Comparison of ENCODE assay signal across 1 cellular context in the genomic region with DNA sequence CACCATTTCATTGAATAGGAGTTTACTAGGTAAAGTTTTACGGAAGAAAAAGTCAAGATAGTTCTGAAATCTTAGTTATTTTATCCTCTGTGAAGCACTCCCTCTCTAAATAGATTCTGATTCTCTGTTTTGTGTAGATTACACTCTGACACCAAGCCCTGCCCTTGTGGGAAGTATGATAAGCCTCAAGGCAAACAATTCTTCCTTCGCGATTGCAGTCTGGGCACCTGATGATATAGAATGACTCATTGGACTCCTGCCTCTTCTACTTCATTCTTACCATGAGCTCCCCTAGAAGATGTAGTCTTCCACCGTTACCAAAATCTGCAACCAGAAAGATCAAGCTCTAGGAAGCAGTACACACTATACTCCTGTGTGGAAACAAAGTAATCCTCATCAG.
TF ChIP-seq lines count a peak whose summit lies in the region.

No MANE protein-coding gene starts in this region.

TF ChIP-seq in K562, 482 proteins besides CTCF, POLR2A, EP300 and RAD21 (continued from another document and continues in another):
- TF ChIP-seq, protein P1, sequence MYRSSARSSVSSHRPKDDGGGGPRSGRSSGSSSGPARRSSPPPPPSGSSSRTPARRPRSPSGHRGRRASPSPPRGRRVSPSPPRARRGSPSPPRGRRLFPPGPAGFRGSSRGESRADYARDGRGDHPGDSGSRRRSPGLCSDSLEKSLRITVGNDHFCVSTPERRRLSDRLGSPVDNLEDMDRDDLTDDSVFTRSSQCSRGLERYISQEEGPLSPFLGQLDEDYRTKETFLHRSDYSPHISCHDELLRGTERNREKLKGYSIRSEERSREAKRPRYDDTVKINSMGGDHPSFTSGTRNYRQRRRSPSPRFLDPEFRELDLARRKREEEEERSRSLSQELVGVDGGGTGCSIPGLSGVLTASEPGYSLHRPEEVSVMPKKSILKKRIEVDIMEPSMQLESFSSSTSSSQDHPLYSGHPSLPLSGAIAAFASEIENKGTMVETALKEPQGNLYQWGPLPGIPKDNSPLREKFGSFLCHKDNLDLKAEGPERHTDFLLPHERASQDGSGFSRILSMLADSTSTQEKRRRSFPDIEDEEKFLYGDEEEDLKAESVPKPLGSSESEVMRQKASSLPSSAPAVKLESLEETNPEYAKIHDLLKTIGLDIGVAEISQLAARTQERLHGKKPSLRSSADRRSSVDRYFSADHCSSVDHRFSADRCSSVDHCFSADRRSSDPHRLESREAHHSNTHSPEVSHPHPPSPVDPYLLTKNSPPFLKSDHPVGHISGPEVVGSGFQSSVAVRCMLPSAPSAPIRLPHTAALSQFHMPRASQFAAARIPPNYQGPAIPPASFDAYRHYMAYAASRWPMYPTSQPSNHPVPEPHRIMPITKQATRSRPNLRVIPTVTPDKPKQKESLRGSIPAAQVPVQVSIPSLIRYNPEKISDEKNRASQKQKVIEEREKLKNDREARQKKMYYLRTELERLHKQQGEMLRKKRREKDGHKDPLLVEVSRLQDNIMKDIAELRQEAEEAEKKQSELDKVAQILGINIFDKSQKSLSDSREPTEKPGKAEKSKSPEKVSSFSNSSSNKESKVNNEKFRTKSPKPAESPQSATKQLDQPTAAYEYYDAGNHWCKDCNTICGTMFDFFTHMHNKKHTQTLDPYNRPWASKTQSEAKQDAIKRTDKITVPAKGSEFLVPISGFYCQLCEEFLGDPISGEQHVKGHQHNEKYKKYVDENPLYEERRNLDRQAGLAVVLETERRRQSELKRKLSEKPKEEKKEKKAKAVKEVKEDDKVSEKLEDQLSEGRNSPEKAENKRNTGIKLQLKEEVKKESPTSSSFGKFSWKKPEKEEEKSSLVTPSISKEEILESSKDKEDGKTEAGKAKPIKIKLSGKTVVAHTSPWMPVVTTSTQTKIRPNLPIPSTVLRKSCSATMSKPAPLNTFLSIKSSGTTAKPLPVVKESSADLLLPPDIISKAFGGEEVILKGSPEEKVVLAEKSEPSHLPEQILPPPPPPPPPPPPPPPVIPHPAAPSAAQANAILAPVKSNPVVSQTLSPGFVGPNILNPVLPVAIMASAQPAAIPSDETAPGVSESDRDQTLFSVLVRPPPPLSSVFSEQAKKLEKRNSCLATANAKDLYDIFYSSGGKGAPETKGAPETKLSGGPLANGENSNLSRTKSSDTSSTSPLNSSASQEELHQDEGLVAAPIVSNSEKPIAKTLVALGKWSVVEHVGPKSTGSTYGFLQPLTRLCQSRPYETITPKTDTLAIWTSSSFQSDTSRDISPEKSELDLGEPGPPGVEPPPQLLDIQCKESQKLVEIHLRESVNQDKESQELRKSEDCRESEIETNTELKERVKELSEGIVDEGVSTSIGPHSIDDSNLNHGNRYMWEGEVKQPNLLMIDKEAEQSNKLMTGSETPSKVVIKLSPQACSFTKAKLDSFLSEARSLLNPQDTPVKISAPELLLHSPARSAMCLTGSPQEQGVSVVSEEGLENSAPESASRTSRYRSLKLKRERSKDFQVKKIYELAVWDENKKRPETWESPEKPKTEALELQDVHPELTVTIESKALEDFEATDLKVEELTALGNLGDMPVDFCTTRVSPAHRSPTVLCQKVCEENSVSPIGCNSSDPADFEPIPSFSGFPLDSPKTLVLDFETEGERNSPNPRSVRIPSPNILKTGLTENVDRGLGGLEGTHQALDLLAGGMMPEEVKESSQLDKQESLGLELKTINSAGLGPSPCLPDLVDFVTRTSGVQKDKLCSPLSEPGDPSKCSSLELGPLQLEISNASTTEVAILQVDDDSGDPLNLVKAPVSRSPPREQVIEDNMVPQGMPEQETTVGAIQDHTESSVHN (IDR thresholded peaks at IDR 0.05; ENCODE audit: borderline replicate concordance in 1 of 2, low read depth in 1 of 2): no peak
- TF ChIP-seq FOXA1 (IDR thresholded peaks at IDR 0.05; ENCODE audit: borderline replicate concordance): no peak
- TF ChIP-seq POLR2H (tag; IDR thresholded peaks at IDR 0.05; ENCODE audit: low read depth): no peak
- TF ChIP-seq ZSCAN32 (CRISPR knock-in tag; IDR thresholded peaks at IDR 0.05): no peak
- TF ChIP-seq BDP1 (IDR thresholded peaks at IDR 0.05; ENCODE audit: insufficient read depth, insufficient read length): no peak
- TF ChIP-seq CBFA2T3 (IDR thresholded peaks at IDR 0.05): peak; percentile 88
- no peak for TF ChIP-seq POLR3G (IDR thresholded peaks at IDR 0.05; ENCODE audit: extremely low read depth, insufficient read length, insufficient replicate concordance)
- no peak for TF ChIP-seq YBX1 (IDR thresholded peaks at IDR 0.05)
- TF ChIP-seq SMARCC2 (IDR thresholded peaks at IDR 0.05; ENCODE audit: low read depth): no peak
- no peak for TF ChIP-seq DNMT1 (IDR thresholded peaks at IDR 0.05)
- no peak for TF ChIP-seq POLR3A (IDR thresholded peaks at IDR 0.05; ENCODE audit: borderline replicate concordance, extremely low read depth, insufficient read depth, insufficient read length)
- no peak for TF ChIP-seq SREBF1 (IDR thresholded peaks at IDR 0.05; ENCODE audit: borderline replicate concordance, low read depth, low read length)
- TF ChIP-seq, protein P2, sequence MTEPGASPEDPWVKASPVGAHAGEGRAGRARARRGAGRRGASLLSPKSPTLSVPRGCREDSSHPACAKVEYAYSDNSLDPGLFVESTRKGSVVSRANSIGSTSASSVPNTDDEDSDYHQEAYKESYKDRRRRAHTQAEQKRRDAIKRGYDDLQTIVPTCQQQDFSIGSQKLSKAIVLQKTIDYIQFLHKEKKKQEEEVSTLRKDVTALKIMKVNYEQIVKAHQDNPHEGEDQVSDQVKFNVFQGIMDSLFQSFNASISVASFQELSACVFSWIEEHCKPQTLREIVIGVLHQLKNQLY (CRISPR knock-in tag; conservative IDR thresholded peaks at IDR 0.05): no peak
- no peak for TF ChIP-seq RHOXF2B (CRISPR knock-in tag; conservative IDR thresholded peaks at IDR 0.05)
- no peak for TF ChIP-seq ZC3H8 (IDR thresholded peaks at IDR 0.05)
- TF ChIP-seq, protein P3, sequence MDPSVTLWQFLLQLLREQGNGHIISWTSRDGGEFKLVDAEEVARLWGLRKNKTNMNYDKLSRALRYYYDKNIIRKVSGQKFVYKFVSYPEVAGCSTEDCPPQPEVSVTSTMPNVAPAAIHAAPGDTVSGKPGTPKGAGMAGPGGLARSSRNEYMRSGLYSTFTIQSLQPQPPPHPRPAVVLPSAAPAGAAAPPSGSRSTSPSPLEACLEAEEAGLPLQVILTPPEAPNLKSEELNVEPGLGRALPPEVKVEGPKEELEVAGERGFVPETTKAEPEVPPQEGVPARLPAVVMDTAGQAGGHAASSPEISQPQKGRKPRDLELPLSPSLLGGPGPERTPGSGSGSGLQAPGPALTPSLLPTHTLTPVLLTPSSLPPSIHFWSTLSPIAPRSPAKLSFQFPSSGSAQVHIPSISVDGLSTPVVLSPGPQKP (CRISPR knock-in tag; IDR thresholded peaks at IDR 0.05): no peak
- TF ChIP-seq, protein P4, sequence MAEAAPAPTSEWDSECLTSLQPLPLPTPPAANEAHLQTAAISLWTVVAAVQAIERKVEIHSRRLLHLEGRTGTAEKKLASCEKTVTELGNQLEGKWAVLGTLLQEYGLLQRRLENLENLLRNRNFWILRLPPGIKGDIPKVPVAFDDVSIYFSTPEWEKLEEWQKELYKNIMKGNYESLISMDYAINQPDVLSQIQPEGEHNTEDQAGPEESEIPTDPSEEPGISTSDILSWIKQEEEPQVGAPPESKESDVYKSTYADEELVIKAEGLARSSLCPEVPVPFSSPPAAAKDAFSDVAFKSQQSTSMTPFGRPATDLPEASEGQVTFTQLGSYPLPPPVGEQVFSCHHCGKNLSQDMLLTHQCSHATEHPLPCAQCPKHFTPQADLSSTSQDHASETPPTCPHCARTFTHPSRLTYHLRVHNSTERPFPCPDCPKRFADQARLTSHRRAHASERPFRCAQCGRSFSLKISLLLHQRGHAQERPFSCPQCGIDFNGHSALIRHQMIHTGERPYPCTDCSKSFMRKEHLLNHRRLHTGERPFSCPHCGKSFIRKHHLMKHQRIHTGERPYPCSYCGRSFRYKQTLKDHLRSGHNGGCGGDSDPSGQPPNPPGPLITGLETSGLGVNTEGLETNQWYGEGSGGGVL (CRISPR knock-in tag; IDR thresholded peaks at IDR 0.05): no peak
- peak; percentile 52; the same call in 1 of the 2 replicates for TF ChIP-seq NFIC (IDR thresholded peaks at IDR 0.05)
- TF ChIP-seq CBX3 (IDR thresholded peaks at IDR 0.05; ENCODE audit: borderline replicate concordance in 1 of 2, low read length in 2 of 2): no peak
- TF ChIP-seq GATAD2B (IDR thresholded peaks at IDR 0.05; ENCODE audit: borderline replicate concordance): no peak
- no peak for TF ChIP-seq ZNF347 (CRISPR knock-in tag; IDR thresholded peaks at IDR 0.05; ENCODE audit: low read depth)
- TF ChIP-seq ADNP (tag; IDR thresholded peaks at IDR 0.05): no peak; the same call in 1 of the 2 replicates
- TF ChIP-seq NCOA6 (IDR thresholded peaks at IDR 0.05): no peak
- no peak for TF ChIP-seq SRSF3 (IDR thresholded peaks at IDR 0.05; ENCODE audit: insufficient read depth, low read length)
- peak; percentile 65; the same call in 1 of the 2 replicates for TF ChIP-seq MTA2 (IDR thresholded peaks at IDR 0.05; ENCODE audit: low read depth)
- TF ChIP-seq RFX1 (IDR thresholded peaks at IDR 0.05): no peak
- TF ChIP-seq ZNF717 (CRISPR knock-in tag; IDR thresholded peaks at IDR 0.05): no peak
- TF ChIP-seq SAFB (IDR thresholded peaks at IDR 0.05; ENCODE audit: borderline replicate concordance, low read depth, low read length): no peak
- 0 out of 2 replicates have a peak, but pooled peaks have one; percentile 17 for TF ChIP-seq CC2D1A (IDR thresholded peaks at IDR 0.05)
- TF ChIP-seq ZBED1 (IDR thresholded peaks at IDR 0.05): no peak
- no peak for TF ChIP-seq ZNF436 (CRISPR knock-in tag; IDR thresholded peaks at IDR 0.05)
- no peak for TF ChIP-seq ARID2 (IDR thresholded peaks at IDR 0.05)
- peak; percentile 48; the same call in 1 of the 2 replicates for TF ChIP-seq FOXM1 (IDR thresholded peaks at IDR 0.05; ENCODE audit: low read depth)
- no peak for TF ChIP-seq FOXM1 (CRISPR knock-in tag; IDR thresholded peaks at IDR 0.05; ENCODE audit: low read depth)
- peak; percentile 82 for TF ChIP-seq TEAD4 (IDR thresholded peaks at IDR 0.05; ENCODE audit: low read length)
- no peak for TF ChIP-seq TEAD4 (CRISPR knock-in tag; IDR thresholded peaks at IDR 0.05; ENCODE audit: borderline replicate concordance)
- no peak for TF ChIP-seq ASH1L (IDR thresholded peaks at IDR 0.05; ENCODE audit: borderline replicate concordance, low read depth, partially characterized antibody)
- TF ChIP-seq, protein P5, sequence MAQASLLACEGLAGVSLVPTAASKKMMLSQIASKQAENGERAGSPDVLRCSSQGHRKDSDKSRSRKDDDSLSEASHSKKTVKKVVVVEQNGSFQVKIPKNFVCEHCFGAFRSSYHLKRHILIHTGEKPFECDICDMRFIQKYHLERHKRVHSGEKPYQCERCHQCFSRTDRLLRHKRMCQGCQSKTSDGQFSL (CRISPR knock-in tag; IDR thresholded peaks at IDR 0.05): no peak
- TF ChIP-seq, protein P5 (tag; IDR thresholded peaks at IDR 0.05): no peak
- TF ChIP-seq ZNF217 (CRISPR knock-in tag; IDR thresholded peaks at IDR 0.05): no peak
- TF ChIP-seq CCNT2 (IDR thresholded peaks at IDR 0.05; ENCODE audit: borderline replicate concordance, extremely low read depth, insufficient read length, low read depth, low read length): no peak
- TF ChIP-seq MBD2 (IDR thresholded peaks at IDR 0.05; ENCODE audit: borderline replicate concordance, low read depth): no peak
- TF ChIP-seq, protein P6, sequence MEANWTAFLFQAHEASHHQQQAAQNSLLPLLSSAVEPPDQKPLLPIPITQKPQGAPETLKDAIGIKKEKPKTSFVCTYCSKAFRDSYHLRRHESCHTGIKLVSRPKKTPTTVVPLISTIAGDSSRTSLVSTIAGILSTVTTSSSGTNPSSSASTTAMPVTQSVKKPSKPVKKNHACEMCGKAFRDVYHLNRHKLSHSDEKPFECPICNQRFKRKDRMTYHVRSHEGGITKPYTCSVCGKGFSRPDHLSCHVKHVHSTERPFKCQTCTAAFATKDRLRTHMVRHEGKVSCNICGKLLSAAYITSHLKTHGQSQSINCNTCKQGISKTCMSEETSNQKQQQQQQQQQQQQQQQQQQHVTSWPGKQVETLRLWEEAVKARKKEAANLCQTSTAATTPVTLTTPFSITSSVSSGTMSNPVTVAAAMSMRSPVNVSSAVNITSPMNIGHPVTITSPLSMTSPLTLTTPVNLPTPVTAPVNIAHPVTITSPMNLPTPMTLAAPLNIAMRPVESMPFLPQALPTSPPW (CRISPR knock-in tag; IDR thresholded peaks at IDR 0.05): no peak
- TF ChIP-seq ZFP36 (IDR thresholded peaks at IDR 0.05; ENCODE audit: low read depth, low read length, partially characterized antibody): no peak
- TF ChIP-seq DIDO1 (tag; IDR thresholded peaks at IDR 0.05; ENCODE audit: low read depth): no peak
- no peak for TF ChIP-seq ZNF354B (CRISPR knock-in tag; IDR thresholded peaks at IDR 0.05)
- TF ChIP-seq CHCHD3 (CRISPR knock-in tag; IDR thresholded peaks at IDR 0.05): no peak
- no peak for TF ChIP-seq CREBBP (IDR thresholded peaks at IDR 0.05; ENCODE audit: low read depth, low read length)
- no peak for TF ChIP-seq ZNF583 (CRISPR knock-in tag; IDR thresholded peaks at IDR 0.05)
- no peak for TF ChIP-seq ZBTB17 (CRISPR knock-in tag; IDR thresholded peaks at IDR 0.05)
- TF ChIP-seq CBFA2T2 (conservative IDR thresholded peaks at IDR 0.05): peak; percentile 83
- TF ChIP-seq MAFK (IDR thresholded peaks at IDR 0.05; ENCODE audit: low read length): no peak
- TF ChIP-seq, protein P7, sequence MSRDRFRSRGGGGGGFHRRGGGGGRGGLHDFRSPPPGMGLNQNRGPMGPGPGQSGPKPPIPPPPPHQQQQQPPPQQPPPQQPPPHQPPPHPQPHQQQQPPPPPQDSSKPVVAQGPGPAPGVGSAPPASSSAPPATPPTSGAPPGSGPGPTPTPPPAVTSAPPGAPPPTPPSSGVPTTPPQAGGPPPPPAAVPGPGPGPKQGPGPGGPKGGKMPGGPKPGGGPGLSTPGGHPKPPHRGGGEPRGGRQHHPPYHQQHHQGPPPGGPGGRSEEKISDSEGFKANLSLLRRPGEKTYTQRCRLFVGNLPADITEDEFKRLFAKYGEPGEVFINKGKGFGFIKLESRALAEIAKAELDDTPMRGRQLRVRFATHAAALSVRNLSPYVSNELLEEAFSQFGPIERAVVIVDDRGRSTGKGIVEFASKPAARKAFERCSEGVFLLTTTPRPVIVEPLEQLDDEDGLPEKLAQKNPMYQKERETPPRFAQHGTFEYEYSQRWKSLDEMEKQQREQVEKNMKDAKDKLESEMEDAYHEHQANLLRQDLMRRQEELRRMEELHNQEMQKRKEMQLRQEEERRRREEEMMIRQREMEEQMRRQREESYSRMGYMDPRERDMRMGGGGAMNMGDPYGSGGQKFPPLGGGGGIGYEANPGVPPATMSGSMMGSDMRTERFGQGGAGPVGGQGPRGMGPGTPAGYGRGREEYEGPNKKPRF (IDR thresholded peaks at IDR 0.05; ENCODE audit: low read depth, low read length): no peak
- TF ChIP-seq PML (IDR thresholded peaks at IDR 0.05; ENCODE audit: low read length): peak; percentile 42; the same call in 1 of the 2 replicates
- no peak for TF ChIP-seq SIRT6 (IDR thresholded peaks at IDR 0.05; ENCODE audit: low read depth, low read length)
- no peak for TF ChIP-seq ZNF232 (CRISPR knock-in tag; IDR thresholded peaks at IDR 0.05)
- no peak for TF ChIP-seq ZNF764 (CRISPR knock-in tag; IDR thresholded peaks at IDR 0.05; ENCODE audit: low read depth)
- TF ChIP-seq ZBTB1 (CRISPR knock-in tag; IDR thresholded peaks at IDR 0.05; ENCODE audit: borderline replicate concordance, low read depth): no peak
- TF ChIP-seq CHD1 (IDR thresholded peaks at IDR 0.05; ENCODE audit: low read length): no peak
- no peak for TF ChIP-seq NFIX (CRISPR knock-in tag; IDR thresholded peaks at IDR 0.05; ENCODE audit: low read depth)
